In genomic region chr14:35425850-35426249, GRCh38 we compare ENCODE assay signal across 27 cellular contexts.
"Had no signal": no experiment of that assay in that cellular context is flagged by ENCODE, and none has a peak within 500 bp of the region (broad histone marks: within the 10 kb centered on the region; RNA-seq: fewer than 3 reads in every experiment).

No MANE protein-coding gene starts in this region.

- ATAC-seq: naive thymus-derived CD4-positive, alpha-beta T cell; psoas muscle; right cardiac atrium; right lobe of liver; stimulated activated memory B cell treated with anti-CD40 and anti-IgM and Interleukin-4, amounts not matched to agents 10 μg/mL and 1 μg/mL and 100 μg/mL, for 72 hours; stimulated activated naive CD8-positive, alpha-beta T cell treated with anti-CD3 and anti-CD28 coated beads, Interleukin-15, amount 100 ng/mL, for 72 hours; stimulated activated naive CD8-positive, alpha-beta T cell treated with anti-CD3 and anti-CD28 coated beads, Interleukin-15, Interleukin-2, amounts not matched to agents 100 U/mL and 50 U/mL, for 24 hours; upper lobe of right lung had no signal

- H3K9me3 Mint-ChIP-seq: nephron; stimulated activated memory B cell treated with anti-CD40 and anti-IgM and Interleukin-4, amounts not matched to agents 10 μg/mL and 1 μg/mL and 100 μg/mL, for 72 hours; stimulated activated naive CD8-positive, alpha-beta T cell treated with anti-CD3 and anti-CD28 coated beads, Interleukin-15, amount 100 ng/mL, for 72 hours; type B pancreatic cell had no signal

- H3K4me3 Mint-ChIP-seq: naive thymus-derived CD4-positive, alpha-beta T cell; nephron; neural progenitor cell; stimulated activated memory B cell treated with anti-CD40 and anti-IgM and Interleukin-4, amounts not matched to agents 10 μg/mL and 1 μg/mL and 100 μg/mL, for 72 hours; stimulated activated naive CD8-positive, alpha-beta T cell treated with anti-CD3 and anti-CD28 coated beads, Interleukin-15, amount 100 ng/mL, for 72 hours; type B pancreatic cell had no signal

- H3K27ac Mint-ChIP-seq: nephron; neural progenitor cell; progenitor cell of endocrine pancreas; stimulated activated memory B cell treated with anti-CD40 and anti-IgM and Interleukin-4, amounts not matched to agents 10 μg/mL and 1 μg/mL and 100 μg/mL, for 72 hours; stimulated activated naive CD8-positive, alpha-beta T cell treated with anti-CD3 and anti-CD28 coated beads, Interleukin-15, amount 100 ng/mL, for 72 hours; type B pancreatic cell had no signal

- H3K36me3 Mint-ChIP-seq: naive thymus-derived CD4-positive, alpha-beta T cell; neural progenitor cell; stimulated activated memory B cell treated with anti-CD40 and anti-IgM and Interleukin-4, amounts not matched to agents 10 μg/mL and 1 μg/mL and 100 μg/mL, for 72 hours; type B pancreatic cell had no signal

- DNase-seq: naive thymus-derived CD4-positive, alpha-beta T cell; occipital lobe; ovary; posterior cingulate gyrus; psoas muscle; right cardiac atrium; right lobe of liver; sigmoid colon; small intestine; stimulated activated CD4-positive, alpha-beta T cell treated with anti-CD3 and anti-CD28 coated beads, Interleukin-15, amount 100 ng/mL, for 24 hours; stimulated activated CD4-positive, alpha-beta T cell treated with anti-CD3 and anti-CD28 coated beads, Interleukin-2, amount 100 ng/mL, for 24 hours; stimulated activated CD4-positive, alpha-beta T cell treated with anti-CD3 and anti-CD28 coated beads, Interleukin-2, amount 100 ng/mL, for 48 hours; stimulated activated CD4-positive, alpha-beta T cell treated with anti-CD3 and anti-CD28 coated beads, Interleukin-4, amount 100 ng/mL, for 24 hours; stimulated activated naive CD4-positive, alpha-beta T cell; stimulated activated naive CD8-positive, alpha-beta T cell treated with anti-CD3 and anti-CD28 coated beads, Interleukin-15, amount 100 ng/mL, for 72 hours; stimulated activated naive CD8-positive, alpha-beta T cell treated with anti-CD3 and anti-CD28 coated beads, Interleukin-15, Interleukin-2, amounts not matched to agents 100 U/mL and 50 U/mL, for 24 hours; substantia nigra; testis; tibial artery; transverse colon; upper lobe of right lung; uterus had no signal

- H3K27me3 Mint-ChIP-seq: naive thymus-derived CD4-positive, alpha-beta T cell; stimulated activated memory B cell treated with anti-CD40 and anti-IgM and Interleukin-4, amounts not matched to agents 10 μg/mL and 1 μg/mL and 100 μg/mL, for 72 hours; stimulated activated naive CD8-positive, alpha-beta T cell treated with anti-CD3 and anti-CD28 coated beads, Interleukin-15, amount 100 ng/mL, for 72 hours; type B pancreatic cell had no signal
